ENCODE assay signal across 17 cellular contexts in genomic region chr10:70334526-70335245, GRCh38. TPM values are rescaled to one million over a fixed set of nuclear protein-coding genes. Genes with fewer than 3 reads are reported as not detected.
A peak's percentile ranks its signal among the peaks of the same experiment; 100 is the strongest.
DNase-seq lines count a peak whose midpoint lies in the region; ATAC-seq and TF ChIP-seq lines count a peak whose summit lies in the region.
"Had no signal": no experiment of that assay in that cellular context is flagged by ENCODE, and none has a peak within 500 bp of the region (broad histone marks: within the 10 kb centered on the region; RNA-seq: fewer than 3 reads in every experiment).

No MANE protein-coding gene starts in this region.

- H3K27me3 Mint-ChIP-seq in chondrocyte (ENCODE audit: low read depth): no peaks in the 10 kb centered on the region

- H3K36me3 ChIP-seq in A673 (ENCODE audit: insufficient read depth, low read length, poor library complexity, severe bottlenecking): no peaks in the 10 kb centered on the region
- H3K36me3 ChIP-seq in BLaER1 treated with 17β-estradiol and CSF1 and Interleukin-3, amounts not matched to agents 10 nM and 100 nM: peaks cover 0 to 17% (median 6%) of the 10 kb centered on the region in 11 experiments; a peak in 9 of 22 replicates
- peaks cover 0 to 12% of the 10 kb centered on the region in 2 donors for H3K36me3 ChIP-seq in psoas muscle (ENCODE audit: insufficient read depth in 1 of 2, low read depth in 1 of 2)
- H3K36me3 ChIP-seq: Peyer's patch had no signal

- peak; percentile 63 for DNase-seq in A673 (ENCODE audit: low spot score)
- DNase-seq in chondrocyte (ENCODE audit: low spot score): peak; percentile 68
- no peak for DNase-seq in psoas muscle
- DNase-seq in NCI-H2171 treated with DMSO at 0.1 percent for 48 hours (lab: John Stamatoyannopoulos, UW): no peak
- no peak for DNase-seq in stimulated activated naive CD8-positive, alpha-beta T cell treated with anti-CD3 and anti-CD28 coated beads, Interleukin-15, Interleukin-2, amounts not matched to agents 100 U/mL and 50 U/mL, for 24 hours
- no peak for DNase-seq in NCI-H1092 (lab: John Stamatoyannopoulos, UW)
- DNase-seq: NCI-H1105, NCI-H2029, NCI-H226, NCI-H526, Peyer's patch, SHP77 treated with DMSO at 0.1 percent for 48 hours had no signal

- H3K4me3 ChIP-seq in A673 (ENCODE audit: low read depth, low read length, poor library complexity, severe bottlenecking) (no peak overlapping the region), psoas muscle (no peak overlapping the region)
- no peak overlapping the region for H3K4me3 ChIP-seq in BLaER1 treated with 17β-estradiol and CSF1 and Interleukin-3, amounts not matched to agents 10 nM and 100 nM
- H3K4me3 ChIP-seq: Peyer's patch had no signal

- H3K27ac Mint-ChIP-seq in chondrocyte (ENCODE audit: unreplicated experiment): no peak overlapping the region

- H3K4me1 ChIP-seq in A673 (ENCODE audit: insufficient read depth, low read length, poor library complexity, severe bottlenecking) (peaks cover 59% of the 10 kb centered on the region), psoas muscle (peaks cover 54% of the 10 kb centered on the region)
- peaks cover 36 to 79% (median 70%) of the 10 kb centered on the region in 10 experiments for H3K4me1 ChIP-seq in BLaER1 treated with 17β-estradiol and CSF1 and Interleukin-3, amounts not matched to agents 10 nM and 100 nM

- no peaks in the 10 kb centered on the region for H3K9me3 Mint-ChIP-seq in chondrocyte (ENCODE audit: low read depth)

- H3K4me2 ChIP-seq in BLaER1 treated with 17β-estradiol and CSF1 and Interleukin-3, amounts not matched to agents 10 nM and 100 nM: peak overlapping the region in 10 of 11 experiments; percentile 18 to 88 (median 72); a peak in 19 of 22 replicates
- H3K4me2 ChIP-seq: KMS-11 had no signal

- H3K4me1 Mint-ChIP-seq in chondrocyte (ENCODE audit: low read depth): peaks cover 13% of the 10 kb centered on the region

- ATAC-seq in psoas muscle: no peak
- no peak for ATAC-seq in stimulated activated naive CD8-positive, alpha-beta T cell treated with anti-CD3 and anti-CD28 coated beads, Interleukin-15, Interleukin-2, amounts not matched to agents 100 U/mL and 50 U/mL, for 24 hours
- ATAC-seq: HepG2 had no signal

- TF ChIP-seq CTCF in A673 (conservative IDR thresholded peaks at IDR 0.05; ENCODE audit: low read depth, low read length) (no peak), chondrocyte (IDR thresholded peaks at IDR 0.05) (no peak), psoas muscle (IDR thresholded peaks at IDR 0.05) (no peak)

- no peak overlapping the region for H3K4me3 Mint-ChIP-seq in chondrocyte (ENCODE audit: unreplicated experiment)

- H3K27me3 ChIP-seq in A673 (replicated peaks; ENCODE audit: insufficient read depth, low read depth, low read length, poor library complexity): no peaks in the 10 kb centered on the region
- H3K27me3 ChIP-seq in BLaER1 treated with 17β-estradiol and CSF1 and Interleukin-3, amounts not matched to agents 10 nM and 100 nM: peaks cover 23 to 97% (median 44%) of the 10 kb centered on the region in 11 experiments
- no peaks in the 10 kb centered on the region for H3K27me3 ChIP-seq in psoas muscle (ENCODE audit: insufficient read depth in 3 of 3, low read length in 2 of 3)
- H3K27me3 ChIP-seq: Peyer's patch had no signal

- POLR2A ChIA-PET in A673 (lab: Charles Lee; ENCODE audit: low non-redundant PET): no interaction called here

- intact Hi-C loops in A673 (cut with micrococcal nuclease; ENCODE audit: unreplicated experiment): no loop called here
- intact Hi-C loops in psoas muscle (cut with DNase I): no loop called here

- BruUV-seq in A673 (replicated peaks; lab: Mats Ljungman, UMichigan): no TSS peak

- H3K27ac ChIP-seq in A673 (ENCODE audit: low read depth, low read length, poor library complexity, severe bottlenecking): peak overlapping the region; percentile 72
- H3K27ac ChIP-seq in BLaER1 treated with 17β-estradiol and CSF1 and Interleukin-3, amounts not matched to agents 10 nM and 100 nM: no peak overlapping the region
- peak overlapping the region; percentile 48 for H3K27ac ChIP-seq in psoas muscle
- H3K27ac ChIP-seq: KMS-11 had no signal

- peak overlapping the region in 3 of 11 experiments; percentile 20 to 51 (median 32); a peak in 3 of 22 replicates for H3K9ac ChIP-seq in BLaER1 treated with 17β-estradiol and CSF1 and Interleukin-3, amounts not matched to agents 10 nM and 100 nM
- H3K9ac ChIP-seq: KMS-11 had no signal

- WGBS in psoas muscle, 3 donors: 76 to 94% (median 80%) methylated on average over 8 of the region's 8 CpGs

- CTCF ChIA-PET in A673 (lab: Charles Lee): interaction anchor here (0.7 kb wide), 1 partner anchor 100 kb away, joined by 3 read pairs; no protein-coding TSS in a partner anchor

- H3K9me3 ChIP-seq in A673 (ENCODE audit: low read depth, low read length, poor library complexity, severe bottlenecking): peaks cover 8% of the 10 kb centered on the region
- H3K9me3 ChIP-seq in BLaER1 treated with 17β-estradiol and CSF1 and Interleukin-3, amounts not matched to agents 10 nM and 100 nM (replicated peaks in 1 of 11): peaks cover 12 to 30% (median 19%) of the 10 kb centered on the region in 11 experiments; a peak in 19 of 22 replicates
- H3K9me3 ChIP-seq in psoas muscle: no peaks in the 10 kb centered on the region

- peaks cover 11 to 97% (median 77%) of the 10 kb centered on the region in 11 experiments; a peak in 21 of 22 replicates for H4K20me1 ChIP-seq in BLaER1 treated with 17β-estradiol and CSF1 and Interleukin-3, amounts not matched to agents 10 nM and 100 nM

- peaks cover 7% of the 10 kb centered on the region for H3K36me3 Mint-ChIP-seq in chondrocyte (ENCODE audit: low read depth)

RNA-seq across cellular contexts. Expression of gene LRRC20, which starts 47.7 kb away (rescaled TPM):
- 18.3 and 27.3 TPM in 2 replicates for total RNA-seq in A673 (2021)
- total RNA-seq in chondrocyte: 8.8 to 10.8 TPM (median 9.5 TPM) in 3 replicates
- 100 to 1,000 TPM in 3 of 4 donors, 10 to 100 TPM in 1; 66.1 to 143 (median 140) TPM for total RNA-seq in psoas muscle
- polyA plus RNA-seq in psoas muscle: 100 to 1,000 TPM in 1 of 3 donors, 10 to 100 TPM in 2; 26.4 to 153 (median 67.2) TPM

RNA-seq across cellular contexts. Expression of gene NPFFR1, which starts 50.9 kb away (rescaled TPM):
- 0.02 TPM in 1 of 2 replicates, not detected in the other for total RNA-seq in A673 (2021)
- total RNA-seq in chondrocyte: not detected in 3 replicates
- not detected for total RNA-seq in psoas muscle
- polyA plus RNA-seq in psoas muscle: under 1 TPM in 2 of 3 donors, not detected in 1; under 0.01 to 0.01 TPM
- total RNA-seq: H4, MCF 10A, Peyer's patch had no signal
- polyA plus RNA-seq: HepG2 had no signal

Comparison
In these comparisons a context has a peak if more than half of its experiments do, and no peak if none do; other contexts are left out.
1. DNase-seq: peak in A673 (single experiment) and chondrocyte (single experiment); none in psoas muscle (0 of 2), NCI-H2171 treated with DMSO at 0.1 percent for 48 hours (single experiment), stimulated activated naive CD8-positive, alpha-beta T cell treated with anti-CD3 and anti-CD28 coated beads, Interleukin-15, Interleukin-2, amounts not matched to agents 100 U/mL and 50 U/mL, for 24 hours (single experiment) and NCI-H1092 (single experiment).
2. H3K27ac ChIP-seq: peak in A673 (single experiment) and psoas muscle (single experiment); none in BLaER1 treated with 17β-estradiol and CSF1 and Interleukin-3, amounts not matched to agents 10 nM and 100 nM (0 of 11).